ENCODE assay signal across 1 cellular context in the genomic region with DNA sequence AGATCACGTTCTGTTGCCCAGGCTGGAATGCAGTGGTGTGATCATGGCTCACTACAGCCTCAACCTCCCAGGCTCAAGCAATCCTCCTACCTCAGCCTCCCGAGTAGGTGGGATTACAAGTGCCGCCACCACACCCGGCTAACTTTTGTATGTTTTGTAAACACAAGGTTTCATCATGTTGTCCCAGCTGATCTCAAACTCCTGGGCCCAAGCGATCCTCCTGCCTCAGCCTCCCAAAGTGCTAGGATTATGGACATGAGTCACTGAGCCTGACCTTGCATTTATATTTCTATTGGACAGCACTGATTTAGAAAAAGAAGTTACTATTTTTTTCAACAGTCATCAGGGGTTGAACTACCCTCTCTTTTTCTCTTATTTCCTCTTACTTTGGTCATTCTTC.
TF ChIP-seq lines count a peak whose summit lies in the region.

No MANE protein-coding gene starts in this region.

TF ChIP-seq in HepG2, 621 proteins besides CTCF, POLR2A, EP300 and RAD21:
- TF ChIP-seq, protein P1, sequence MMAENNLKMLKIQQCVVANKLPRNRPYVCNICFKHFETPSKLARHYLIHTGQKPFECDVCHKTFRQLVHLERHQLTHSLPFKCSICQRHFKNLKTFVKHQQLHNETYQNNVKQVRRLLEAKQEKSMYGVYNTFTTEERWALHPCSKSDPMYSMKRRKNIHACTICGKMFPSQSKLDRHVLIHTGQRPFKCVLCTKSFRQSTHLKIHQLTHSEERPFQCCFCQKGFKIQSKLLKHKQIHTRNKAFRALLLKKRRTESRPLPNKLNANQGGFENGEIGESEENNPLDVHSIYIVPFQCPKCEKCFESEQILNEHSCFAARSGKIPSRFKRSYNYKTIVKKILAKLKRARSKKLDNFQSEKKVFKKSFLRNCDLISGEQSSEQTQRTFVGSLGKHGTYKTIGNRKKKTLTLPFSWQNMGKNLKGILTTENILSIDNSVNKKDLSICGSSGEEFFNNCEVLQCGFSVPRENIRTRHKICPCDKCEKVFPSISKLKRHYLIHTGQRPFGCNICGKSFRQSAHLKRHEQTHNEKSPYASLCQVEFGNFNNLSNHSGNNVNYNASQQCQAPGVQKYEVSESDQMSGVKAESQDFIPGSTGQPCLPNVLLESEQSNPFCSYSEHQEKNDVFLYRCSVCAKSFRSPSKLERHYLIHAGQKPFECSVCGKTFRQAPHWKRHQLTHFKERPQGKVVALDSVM (CRISPR knock-in tag; IDR thresholded peaks at IDR 0.05), result peak; percentile 95
